Comparison of ENCODE assay signal across 24 cellular contexts in the genomic region with DNA sequence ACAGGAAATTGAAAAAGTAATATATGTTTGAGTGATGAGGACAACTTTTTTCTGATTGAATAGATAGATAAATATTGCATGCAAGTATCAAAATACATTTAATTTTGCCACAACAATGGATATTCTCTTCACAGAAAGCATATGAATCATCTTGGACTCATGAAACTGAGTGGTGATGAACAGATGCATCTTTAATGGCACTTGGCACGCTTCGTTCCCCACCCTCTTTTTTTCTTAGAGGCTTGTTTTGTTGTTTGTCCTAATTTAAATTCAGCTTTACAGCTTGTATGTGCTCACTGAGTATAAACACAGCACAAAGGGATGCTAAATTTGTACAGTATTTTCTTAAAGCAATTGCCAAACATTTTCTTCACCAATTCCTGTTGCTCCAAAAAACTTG.
"Had no signal": no experiment of that assay in that cellular context is flagged by ENCODE, and none has a peak within 500 bp of the region (broad histone marks: within the 10 kb centered on the region; RNA-seq: fewer than 3 reads in every experiment).

No MANE protein-coding gene starts in this region.

- ATAC-seq: esophagus mucosa; foreskin keratinocyte; heart right ventricle; natural killer cell; stimulated activated naive B cell treated with anti-CD40 and anti-IgM and Interleukin-4, amounts not matched to agents 10 μg/mL and 1 μg/mL and 100 μg/mL, for 72 hours had no signal

- H3K9me3 ChIP-seq: heart right ventricle, right atrium auricular region, stomach, thyroid gland, upper lobe of left lung had no signal

- DNase-seq: activated CD4-positive, alpha-beta T cell treated with anti-CD3 and anti-CD28 coated beads for 48 hours; activated CD4-positive, alpha-beta T cell treated with anti-CD3 and anti-CD28 coated beads, Interleukin-2, amount 50 U/mL, for 48 hours; activated CD8-positive, alpha-beta memory T cell treated with anti-CD3 and anti-CD28 coated beads for 24 hours; activated effector memory CD4-positive, alpha-beta T cell treated with Interleukin-2 at 50 U/mL for 16 hours; activated naive CD4-positive, alpha-beta T cell treated with Interleukin-2 at 50 U/mL for 16 hours; anterior cingulate cortex; endodermal cell; foreskin keratinocyte; heart right ventricle; midbrain; natural killer cell; stimulated activated CD4-positive, alpha-beta T cell treated with anti-CD3 and anti-CD28 coated beads, Interleukin-15, amount 100 ng/mL, for 24 hours; stimulated activated CD4-positive, alpha-beta T cell treated with anti-CD3 and anti-CD28 coated beads, Interleukin-2, amount 100 ng/mL, for 24 hours; stimulated activated naive B cell treated with anti-CD40 and anti-IgM and Interleukin-4, amounts not matched to agents 10 μg/mL and 1 μg/mL and 100 μg/mL, for 72 hours; stomach; thyroid gland; upper lobe of left lung had no signal

- H3K36me3 ChIP-seq: heart right ventricle, right atrium auricular region, stomach, thyroid gland, upper lobe of left lung had no signal

- H3K4me3 ChIP-seq: heart right ventricle, right atrium auricular region, stomach, thyroid gland, upper lobe of left lung had no signal

- H3K27ac ChIP-seq: foreskin keratinocyte, heart right ventricle, right atrium auricular region, stomach, thyroid gland, upper lobe of left lung, VCaP had no signal

- H3K4me1 Mint-ChIP-seq: central memory CD8-positive, alpha-beta T cell; memory B cell; natural killer cell; stimulated activated naive B cell treated with anti-CD40 and anti-IgM and Interleukin-4, amounts not matched to agents 10 μg/mL and 1 μg/mL and 100 μg/mL, for 72 hours had no signal

- H3K9me3 Mint-ChIP-seq: central memory CD8-positive, alpha-beta T cell; dendritic cell treated with granulocyte-macrophage colony-stimulating factor and Interleukin-4, amounts not matched to agents 40 ng/mL and 50 ng/mL, for 4 days; endodermal cell; memory B cell; natural killer cell; stimulated activated naive B cell treated with anti-CD40 and anti-IgM and Interleukin-4, amounts not matched to agents 10 μg/mL and 1 μg/mL and 100 μg/mL, for 72 hours had no signal

- H3K4me3 Mint-ChIP-seq: activated naive CD8-positive, alpha-beta T cell; central memory CD8-positive, alpha-beta T cell; dendritic cell treated with granulocyte-macrophage colony-stimulating factor and Interleukin-4, amounts not matched to agents 40 ng/mL and 50 ng/mL, for 4 days; endodermal cell; memory B cell; natural killer cell; stimulated activated naive B cell treated with anti-CD40 and anti-IgM and Interleukin-4, amounts not matched to agents 10 μg/mL and 1 μg/mL and 100 μg/mL, for 72 hours had no signal

- H3K27me3 ChIP-seq: right atrium auricular region, thyroid gland, upper lobe of left lung had no signal

- H3K36me3 Mint-ChIP-seq: activated naive CD8-positive, alpha-beta T cell; memory B cell; natural killer cell; stimulated activated naive B cell treated with anti-CD40 and anti-IgM and Interleukin-4, amounts not matched to agents 10 μg/mL and 1 μg/mL and 100 μg/mL, for 72 hours had no signal

- H3K4me1 ChIP-seq: foreskin keratinocyte, heart right ventricle, right atrium auricular region, stomach, thyroid gland, upper lobe of left lung had no signal

- H3K27ac Mint-ChIP-seq: activated naive CD8-positive, alpha-beta T cell; dendritic cell treated with granulocyte-macrophage colony-stimulating factor and Interleukin-4, amounts not matched to agents 40 ng/mL and 50 ng/mL, for 4 days; endodermal cell; memory B cell; natural killer cell; stimulated activated naive B cell treated with anti-CD40 and anti-IgM and Interleukin-4, amounts not matched to agents 10 μg/mL and 1 μg/mL and 100 μg/mL, for 72 hours had no signal
